1 cellular context compared by ENCODE assay signal in genomic region chr1:45750298-45751038, GRCh38.
TF ChIP-seq lines count a peak whose summit lies in the region.

IPP (minus strand) TSS chr1:45750653; CDS start chr1:45746411, 4,242 bp downstream.

TF ChIP-seq in K562, 482 proteins besides CTCF, POLR2A, EP300 and RAD21 (continued from another document and continues in another):
- TF ChIP-seq ZNF318 (IDR thresholded peaks at IDR 0.05; ENCODE audit: borderline replicate concordance in 1 of 2, low read depth in 1 of 2) (no peak), ZNF41 (CRISPR knock-in tag; conservative IDR thresholded peaks at IDR 0.05) (peak; percentile 78; the same call in 1 of the 2 replicates), BHLHE40 (IDR thresholded peaks at IDR 0.05; ENCODE audit: low read length) (peak; percentile 54), RFX1 (IDR thresholded peaks at IDR 0.05) (no peak), KAT8 (IDR thresholded peaks at IDR 0.05; ENCODE audit: low read depth) (no peak), LCOR (CRISPR knock-in tag; IDR thresholded peaks at IDR 0.05) (peak; percentile 79), RFX5 (IDR thresholded peaks at IDR 0.05; ENCODE audit: low read depth, low read length) (0 out of 2 replicates have a peak, but pooled peaks have one; percentile 7), BDP1 (IDR thresholded peaks at IDR 0.05; ENCODE audit: insufficient read depth, insufficient read length) (no peak), HSF4 (CRISPR knock-in tag; IDR thresholded peaks at IDR 0.05; ENCODE audit: borderline replicate concordance) (no peak), IRF1 (CRISPR knock-in tag; IDR thresholded peaks at IDR 0.05; ENCODE audit: borderline replicate concordance) (no peak), ZBTB17 (CRISPR knock-in tag; IDR thresholded peaks at IDR 0.05) (peak; percentile 91), ZSCAN29 (IDR thresholded peaks at IDR 0.05) (no peak), RBBP5 (IDR thresholded peaks at IDR 0.05; ENCODE audit: borderline replicate concordance, insufficient read depth, low read length, poor library complexity, severe bottlenecking) (peak; percentile 72), RBM15 (IDR thresholded peaks at IDR 0.05; ENCODE audit: insufficient read depth, low read length) (no peak), POLR2AphosphoS2 (IDR thresholded peaks at IDR 0.05; ENCODE audit: low read length) (peak; percentile 60; the same call in 1 of the 2 replicates), ATF7 (IDR thresholded peaks at IDR 0.05) (peak; percentile 89), NR4A1 (CRISPR knock-in tag; IDR thresholded peaks at IDR 0.05) (no peak), NR4A1 (tag; IDR thresholded peaks at IDR 0.05) (no peak; the same call in 1 of the 2 replicates), ZKSCAN3 (CRISPR knock-in tag; IDR thresholded peaks at IDR 0.05) (no peak), STAT5B (CRISPR knock-in tag; IDR thresholded peaks at IDR 0.05) (no peak), ARID2 (IDR thresholded peaks at IDR 0.05) (no peak; the same call in 1 of the 2 replicates), ARID3A (IDR thresholded peaks at IDR 0.05; ENCODE audit: borderline replicate concordance, low read depth, low read length) (no peak), CEBPG (CRISPR knock-in tag; IDR thresholded peaks at IDR 0.05) (no peak), CEBPG (tag; conservative IDR thresholded peaks at IDR 0.05 in 1 of 2, IDR thresholded peaks at IDR 0.05 in 1 of 2) (no peak), ZBTB2 (IDR thresholded peaks at IDR 0.05) (peak; percentile 97), THRA (IDR thresholded peaks at IDR 0.05) (no peak), SRSF1 (IDR thresholded peaks at IDR 0.05; ENCODE audit: low read depth, low read length) (no peak), ZNF121 (CRISPR knock-in tag; conservative IDR thresholded peaks at IDR 0.05) (no peak), SMARCE1 (IDR thresholded peaks at IDR 0.05) (peak; percentile 40; the same call in 1 of the 2 replicates), REST (CRISPR knock-in tag; IDR thresholded peaks at IDR 0.05; ENCODE audit: low read depth) (peak; percentile 66), ZNF644 (tag; IDR thresholded peaks at IDR 0.05; ENCODE audit: low read depth) (no peak), ETV5 (CRISPR knock-in tag; IDR thresholded peaks at IDR 0.05; ENCODE audit: low read depth) (peak; percentile 39; the same call in 1 of the 2 replicates), PML (IDR thresholded peaks at IDR 0.05; ENCODE audit: low read length) (peak; percentile 94), KLF16 (IDR thresholded peaks at IDR 0.05) (no peak), PRDM10 (IDR thresholded peaks at IDR 0.05; ENCODE audit: partially characterized antibody) (peak; percentile 92), ARHGAP35 (IDR thresholded peaks at IDR 0.05; ENCODE audit: partially characterized antibody) (no peak), ZBTB34 (CRISPR knock-in tag; IDR thresholded peaks at IDR 0.05) (no peak), SNRNP70 (optimal IDR thresholded peaks at IDR 0.05; ENCODE audit: low read depth, low read length) (no peak), ZNF79 (CRISPR knock-in tag; IDR thresholded peaks at IDR 0.05; ENCODE audit: low read depth) (no peak), DIDO1 (tag; IDR thresholded peaks at IDR 0.05; ENCODE audit: low read depth) (no peak; the same call in 1 of the 2 replicates)
